Comparison of ENCODE assay signal across 13 cellular contexts in genomic region chr11:111574373-111575230, GRCh38. TPM values are rescaled to one million over a fixed set of nuclear protein-coding genes. Genes with fewer than 3 reads are reported as not detected.
DNase-seq lines count a peak whose midpoint lies in the region; ATAC-seq lines count a peak whose summit lies in the region.
"Had no signal": no experiment of that assay in that cellular context is flagged by ENCODE, and none has a peak within 500 bp of the region (broad histone marks: within the 10 kb centered on the region; RNA-seq: fewer than 3 reads in every experiment).

No MANE protein-coding gene starts in this region.

- H3K4me2 ChIP-seq in Karpas-422 (ENCODE audit: low read depth, low read length, poor library complexity, severe bottlenecking) = peak overlapping the region; percentile 64

- H3K4me3 Mint-ChIP-seq in dendritic cell treated with granulocyte-macrophage colony-stimulating factor and Interleukin-4, amounts not matched to agents 40 ng/mL and 50 ng/mL, for 4 days = peak overlapping the region; percentile 52

- DNase-seq in DMS53 (lab: John Stamatoyannopoulos, UW) (peak; percentile 42), DMS53 treated with DMSO at 0.1 percent for 48 hours (lab: John Stamatoyannopoulos, UW; ENCODE audit: unreplicated experiment) (no peak), Karpas-422 (peak; percentile 89), sciatic nerve (ENCODE audit: low spot score) (no peak), T-helper 1 cell (no peak), AML-193 (lab: John Stamatoyannopoulos, UW) (no peak), T-helper 9 cell (no peak)
- DNase-seq: NCI-H187 treated with DMSO at 0.1 percent for 48 hours had no signal

- peaks cover 18% of the 10 kb centered on the region for H3K4me1 ChIP-seq in Karpas-422 (ENCODE audit: low read length)

- intact Hi-C loops in dendritic cell treated with granulocyte-macrophage colony-stimulating factor and Interleukin-4, amounts not matched to agents 40 ng/mL and 50 ng/mL, for 4 days (cut with micrococcal nuclease) = no loop called here
- intact Hi-C loops in sciatic nerve (cut with DNase I) = no loop called here

- no peaks in the 10 kb centered on the region for H4K20me1 ChIP-seq in Karpas-422 (ENCODE audit: insufficient read depth, low read depth, low read length)

- no peak overlapping the region for H3K27ac Mint-ChIP-seq in dendritic cell treated with granulocyte-macrophage colony-stimulating factor and Interleukin-4, amounts not matched to agents 40 ng/mL and 50 ng/mL, for 4 days

- peak; percentile 53 for ATAC-seq in sciatic nerve

- no peaks in the 10 kb centered on the region for H3K9me3 ChIP-seq in Karpas-422 (ENCODE audit: low read length)

- H3K36me3 ChIP-seq in Karpas-422 (ENCODE audit: insufficient read depth, low read length) = no peaks in the 10 kb centered on the region
- H3K36me3 ChIP-seq: cardiac muscle cell had no signal

- no peaks in the 10 kb centered on the region for H3K27me3 ChIP-seq in Karpas-422 (ENCODE audit: low read length)
- H3K27me3 ChIP-seq: cardiac muscle cell had no signal

- peak overlapping the region; percentile 13 for H2AFZ ChIP-seq in Karpas-422 (ENCODE audit: low read length)

- no peaks in the 10 kb centered on the region for H3K9me2 ChIP-seq in Karpas-422 (replicated peaks; ENCODE audit: insufficient read depth, low read length)

- H3K4me3 ChIP-seq in Karpas-422 (ENCODE audit: low read length) = peak overlapping the region; percentile 29
- H3K4me3 ChIP-seq: cardiac muscle cell, skin epidermis had no signal

- no peaks in the 10 kb centered on the region for H3K9me3 Mint-ChIP-seq in dendritic cell treated with granulocyte-macrophage colony-stimulating factor and Interleukin-4, amounts not matched to agents 40 ng/mL and 50 ng/mL, for 4 days

- H3K27ac ChIP-seq in Karpas-422 (ENCODE audit: low read length) = no peak overlapping the region
- H3K27ac ChIP-seq: 22Rv1, cardiac muscle cell, VCaP had no signal

- H3K79me2 ChIP-seq in Karpas-422 (ENCODE audit: low read length) = no peaks in the 10 kb centered on the region

- H3K4me1 Mint-ChIP-seq in dendritic cell treated with granulocyte-macrophage colony-stimulating factor and Interleukin-4, amounts not matched to agents 40 ng/mL and 50 ng/mL, for 4 days (ENCODE audit: low read depth) = peaks cover 12% of the 10 kb centered on the region

- peak overlapping the region; percentile 25 for H3K9ac ChIP-seq in Karpas-422 (ENCODE audit: low read length)

- H3K36me3 Mint-ChIP-seq in dendritic cell treated with granulocyte-macrophage colony-stimulating factor and Interleukin-4, amounts not matched to agents 40 ng/mL and 50 ng/mL, for 4 days (ENCODE audit: low read depth) = no peaks in the 10 kb centered on the region

- H3K27me3 Mint-ChIP-seq in dendritic cell treated with granulocyte-macrophage colony-stimulating factor and Interleukin-4, amounts not matched to agents 40 ng/mL and 50 ng/mL, for 4 days = no peaks in the 10 kb centered on the region

RNA-seq across cellular contexts. Expression of gene SIK2, which starts 27.6 kb away (rescaled TPM):
- total RNA-seq in Karpas-422 (2014; rRNA removed; shearing (Covaris generic); ENCODE audit: low replicate concordance) = 56.3 and 64.8 TPM in 2 replicates
- total RNA-seq in sciatic nerve = 28.3 TPM

RNA-seq across cellular contexts. Expression of gene LAYN, which starts 34.1 kb away (rescaled TPM):
- not detected in 2 replicates for total RNA-seq in Karpas-422 (2014; rRNA removed; shearing (Covaris generic); ENCODE audit: low replicate concordance)
- total RNA-seq in sciatic nerve = 11.0 TPM

Comparison
In these comparisons a context has a peak if more than half of its experiments do, and no peak if none do; other contexts are left out.
1. DNase-seq: peak in DMS53 (single experiment) and Karpas-422 (single experiment); none in DMS53 treated with DMSO at 0.1 percent for 48 hours (single experiment), sciatic nerve (single experiment), T-helper 1 cell (0 of 5), AML-193 (0 of 2) and T-helper 9 cell (single experiment).
2. RNA of gene LAYN, which starts 34.1 kb away (total RNA-seq): 11.0 TPM in sciatic nerve (single experiment); not detected in Karpas-422; every median in the first group is over 10 times any median in the second.